In genomic region chr3:167736997-167737396, GRCh38 we compare ENCODE assay signal across 1 cellular context.
TF ChIP-seq lines count a peak whose summit lies in the region.

No MANE protein-coding gene starts in this region.

TF ChIP-seq in GM23338, 12 proteins besides CTCF, POLR2A, EP300 and RAD21 (continued from another document):
- TF ChIP-seq, protein P1, sequence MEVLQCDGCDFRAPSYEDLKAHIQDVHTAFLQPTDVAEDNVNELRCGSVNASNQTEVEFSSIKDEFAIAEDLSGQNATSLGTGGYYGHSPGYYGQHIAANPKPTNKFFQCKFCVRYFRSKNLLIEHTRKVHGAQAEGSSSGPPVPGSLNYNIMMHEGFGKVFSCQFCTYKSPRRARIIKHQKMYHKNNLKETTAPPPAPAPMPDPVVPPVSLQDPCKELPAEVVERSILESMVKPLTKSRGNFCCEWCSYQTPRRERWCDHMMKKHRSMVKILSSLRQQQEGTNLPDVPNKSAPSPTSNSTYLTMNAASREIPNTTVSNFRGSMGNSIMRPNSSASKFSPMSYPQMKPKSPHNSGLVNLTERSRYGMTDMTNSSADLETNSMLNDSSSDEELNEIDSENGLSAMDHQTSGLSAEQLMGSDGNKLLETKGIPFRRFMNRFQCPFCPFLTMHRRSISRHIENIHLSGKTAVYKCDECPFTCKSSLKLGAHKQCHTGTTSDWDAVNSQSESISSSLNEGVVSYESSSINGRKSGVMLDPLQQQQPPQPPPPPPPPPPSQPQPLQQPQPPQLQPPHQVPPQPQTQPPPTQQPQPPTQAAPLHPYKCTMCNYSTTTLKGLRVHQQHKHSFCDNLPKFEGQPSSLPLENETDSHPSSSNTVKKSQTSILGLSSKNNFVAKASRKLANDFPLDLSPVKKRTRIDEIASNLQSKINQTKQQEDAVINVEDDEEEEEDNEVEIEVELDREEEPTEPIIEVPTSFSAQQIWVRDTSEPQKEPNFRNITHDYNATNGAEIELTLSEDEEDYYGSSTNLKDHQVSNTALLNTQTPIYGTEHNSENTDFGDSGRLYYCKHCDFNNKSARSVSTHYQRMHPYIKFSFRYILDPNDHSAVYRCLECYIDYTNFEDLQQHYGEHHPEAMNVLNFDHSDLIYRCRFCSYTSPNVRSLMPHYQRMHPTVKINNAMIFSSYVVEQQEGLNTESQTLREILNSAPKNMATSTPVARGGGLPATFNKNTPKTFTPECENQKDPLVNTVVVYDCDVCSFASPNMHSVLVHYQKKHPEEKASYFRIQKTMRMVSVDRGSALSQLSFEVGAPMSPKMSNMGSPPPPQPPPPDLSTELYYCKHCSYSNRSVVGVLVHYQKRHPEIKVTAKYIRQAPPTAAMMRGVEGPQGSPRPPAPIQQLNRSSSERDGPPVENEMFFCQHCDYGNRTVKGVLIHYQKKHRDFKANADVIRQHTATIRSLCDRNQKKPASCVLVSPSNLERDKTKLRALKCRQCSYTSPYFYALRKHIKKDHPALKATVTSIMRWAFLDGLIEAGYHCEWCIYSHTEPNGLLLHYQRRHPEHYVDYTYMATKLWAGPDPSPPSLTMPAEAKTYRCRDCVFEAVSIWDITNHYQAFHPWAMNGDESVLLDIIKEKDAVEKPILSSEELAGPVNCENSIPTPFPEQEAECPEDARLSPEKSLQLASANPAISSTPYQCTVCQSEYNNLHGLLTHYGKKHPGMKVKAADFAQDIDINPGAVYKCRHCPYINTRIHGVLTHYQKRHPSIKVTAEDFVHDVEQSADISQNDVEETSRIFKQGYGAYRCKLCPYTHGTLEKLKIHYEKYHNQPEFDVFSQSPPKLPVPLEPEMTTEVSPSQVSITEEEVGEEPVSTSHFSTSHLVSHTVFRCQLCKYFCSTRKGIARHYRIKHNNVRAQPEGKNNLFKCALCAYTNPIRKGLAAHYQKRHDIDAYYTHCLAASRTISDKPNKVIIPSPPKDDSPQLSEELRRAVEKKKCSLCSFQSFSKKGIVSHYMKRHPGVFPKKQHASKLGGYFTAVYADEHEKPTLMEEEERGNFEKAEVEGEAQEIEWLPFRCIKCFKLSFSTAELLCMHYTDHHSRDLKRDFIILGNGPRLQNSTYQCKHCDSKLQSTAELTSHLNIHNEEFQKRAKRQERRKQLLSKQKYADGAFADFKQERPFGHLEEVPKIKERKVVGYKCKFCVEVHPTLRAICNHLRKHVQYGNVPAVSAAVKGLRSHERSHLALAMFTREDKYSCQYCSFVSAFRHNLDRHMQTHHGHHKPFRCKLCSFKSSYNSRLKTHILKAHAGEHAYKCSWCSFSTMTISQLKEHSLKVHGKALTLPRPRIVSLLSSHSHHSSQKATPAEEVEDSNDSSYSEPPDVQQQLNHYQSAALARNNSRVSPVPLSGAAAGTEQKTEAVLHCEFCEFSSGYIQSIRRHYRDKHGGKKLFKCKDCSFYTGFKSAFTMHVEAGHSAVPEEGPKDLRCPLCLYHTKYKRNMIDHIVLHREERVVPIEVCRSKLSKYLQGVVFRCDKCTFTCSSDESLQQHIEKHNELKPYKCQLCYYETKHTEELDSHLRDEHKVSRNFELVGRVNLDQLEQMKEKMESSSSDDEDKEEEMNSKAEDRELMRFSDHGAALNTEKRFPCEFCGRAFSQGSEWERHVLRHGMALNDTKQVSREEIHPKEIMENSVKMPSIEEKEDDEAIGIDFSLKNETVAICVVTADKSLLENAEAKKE (CRISPR knock-in tag; IDR thresholded peaks at IDR 0.05), result no peak
- no peak for TF ChIP-seq STAT1 (IDR thresholded peaks at IDR 0.05; ENCODE audit: unreplicated experiment)
- no peak for TF ChIP-seq CREB1 (CRISPR knock-in tag; IDR thresholded peaks at IDR 0.05; ENCODE audit: low read depth)
- TF ChIP-seq, protein P2, sequence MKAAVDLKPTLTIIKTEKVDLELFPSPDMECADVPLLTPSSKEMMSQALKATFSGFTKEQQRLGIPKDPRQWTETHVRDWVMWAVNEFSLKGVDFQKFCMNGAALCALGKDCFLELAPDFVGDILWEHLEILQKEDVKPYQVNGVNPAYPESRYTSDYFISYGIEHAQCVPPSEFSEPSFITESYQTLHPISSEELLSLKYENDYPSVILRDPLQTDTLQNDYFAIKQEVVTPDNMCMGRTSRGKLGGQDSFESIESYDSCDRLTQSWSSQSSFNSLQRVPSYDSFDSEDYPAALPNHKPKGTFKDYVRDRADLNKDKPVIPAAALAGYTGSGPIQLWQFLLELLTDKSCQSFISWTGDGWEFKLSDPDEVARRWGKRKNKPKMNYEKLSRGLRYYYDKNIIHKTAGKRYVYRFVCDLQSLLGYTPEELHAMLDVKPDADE (IDR thresholded peaks at IDR 0.05), result no peak
- no peak for TF ChIP-seq ZNF331 (CRISPR knock-in tag; IDR thresholded peaks at IDR 0.05; ENCODE audit: low read depth)
- no peak for TF ChIP-seq EZH2phosphoT487 (IDR thresholded peaks at IDR 0.05; ENCODE audit: unreplicated experiment)
- no peak for TF ChIP-seq POLR2AphosphoS5 (IDR thresholded peaks at IDR 0.05; ENCODE audit: low read depth)
- no peak for TF ChIP-seq EZH2 (IDR thresholded peaks at IDR 0.05; ENCODE audit: low read depth, unreplicated experiment)
- no peak for TF ChIP-seq ZNF114 (CRISPR knock-in tag; IDR thresholded peaks at IDR 0.05)
